Comparison of ENCODE assay signal across 13 cellular contexts in genomic region chr9:77981907-77982306, GRCh38. TPM values are rescaled to one million over a fixed set of nuclear protein-coding genes. Genes with fewer than 3 reads are reported as not detected.
A peak's percentile ranks its signal among the peaks of the same experiment; 100 is the strongest.
DNase-seq lines count a peak whose midpoint lies in the region; ATAC-seq, FAIRE-seq and TF ChIP-seq lines count a peak whose summit lies in the region.
"Had no signal": no experiment of that assay in that cellular context is flagged by ENCODE, and none has a peak within 500 bp of the region (broad histone marks: within the 10 kb centered on the region; RNA-seq: fewer than 3 reads in every experiment).

No MANE protein-coding gene starts in this region.

- 89 to 90% methylated on average over 1 of the region's 1 CpG for WGBS in pancreas, 2 donors

- in situ Hi-C loops in G401 (cut with HindIII; ENCODE audit: low sequenced_read_pairs), result no loop called here

- no peaks in the 10 kb centered on the region for H3K9me3 Mint-ChIP-seq in activated T-helper 17 cell treated with anti-CD3 and anti-CD28 coated beads, Interleukin-2, amount 50 U/mL, for 72 hours

- no peaks in the 10 kb centered on the region for H3K36me3 Mint-ChIP-seq in activated T-helper 17 cell treated with anti-CD3 and anti-CD28 coated beads, Interleukin-2, amount 50 U/mL, for 72 hours (ENCODE audit: low read depth)

- peak overlapping the region; percentile 81 for H3K4me2 ChIP-seq in keratinocyte (ENCODE audit: control insufficient read depth, extremely low read depth, insufficient read depth, low read depth, low read length)

- dilution Hi-C loops in keratinocyte (cut with MboI; ENCODE audit: extremely low pct_ligation_motif_present, low sequenced_read_pairs), result no loop called here

- H3K27me3 Mint-ChIP-seq in activated T-helper 17 cell treated with anti-CD3 and anti-CD28 coated beads, Interleukin-2, amount 50 U/mL, for 72 hours, result no peaks in the 10 kb centered on the region

- H3K4me1 ChIP-seq in cardiac muscle cell (ENCODE audit: low read depth), result peaks cover 20% of the 10 kb centered on the region
- H3K4me1 ChIP-seq in keratinocyte (ENCODE audit: control insufficient read depth, extremely low read depth, insufficient read depth, low read length), result peaks cover 47% of the 10 kb centered on the region
- peaks cover 16 to 46% (median 30%) of the 10 kb centered on the region in 3 donors for H3K4me1 ChIP-seq in pancreas

- peak overlapping the region; percentile 31 for H2AFZ ChIP-seq in keratinocyte (ENCODE audit: control insufficient read depth, low read length)

- H3K36me3 ChIP-seq in cardiac muscle cell (no peaks in the 10 kb centered on the region), keratinocyte (ENCODE audit: control insufficient read depth in 2 of 2, extremely low read depth in 1 of 2, insufficient read depth in 2 of 2, low read length in 2 of 2) (no peaks in the 10 kb centered on the region), pancreas (no peaks in the 10 kb centered on the region)

- H3K27me3 ChIP-seq in cardiac muscle cell (no peaks in the 10 kb centered on the region), keratinocyte (ENCODE audit: control insufficient read depth, extremely low read depth, insufficient read depth, low read length) (no peaks in the 10 kb centered on the region), pancreas (no peaks in the 10 kb centered on the region)

- ATAC-seq in left cardiac atrium (no peak), pancreas (no peak)
- ATAC-seq in activated T-helper 17 cell treated with anti-CD3 and anti-CD28 coated beads, Interleukin-2, amount 50 U/mL, for 72 hours (replicated peaks), result no peak
- ATAC-seq: Panc1 had no signal

- TF ChIP-seq CTCF in cardiac muscle cell (IDR thresholded peaks at IDR 0.05; ENCODE audit: low read depth, low read length), result no peak
- TF ChIP-seq CTCF in keratinocyte (optimal IDR thresholded peaks at IDR 0.05 in 1 of 3, IDR thresholded peaks at IDR 0.05 in 1 of 3, conservative IDR thresholded peaks at IDR 0.05 in 1 of 3; ENCODE audit: extremely low read depth in 1 of 3, insufficient read depth in 2 of 3, low read length in 3 of 3), result no peak
- TF ChIP-seq CTCF in pancreas (IDR thresholded peaks at IDR 0.05), result no peak

- no peak for DNase-seq in cardiac muscle cell (ENCODE audit: low read depth in 1 of 2, low spot score in 1 of 2)
- DNase-seq in left cardiac atrium, result no peak
- DNase-seq in keratinocyte (ENCODE audit: low read depth, low spot score), result no peak
- DNase-seq in pancreas, result no peak
- no peak for DNase-seq in NCI-H1417 (lab: John Stamatoyannopoulos, UW)
- DNase-seq in NCI-H1694 treated with DMSO at 0.1 percent for 48 hours (lab: John Stamatoyannopoulos, UW), result no peak
- no peak for DNase-seq in G401 (ENCODE audit: low spot score)
- DNase-seq: DMS 273 treated with DMSO at 0.1 percent for 48 hours, NCI-H2029 treated with DMSO at 0.1 percent for 48 hours, SW 1271 had no signal

- no peaks in the 10 kb centered on the region for H4K20me1 ChIP-seq in keratinocyte (ENCODE audit: control insufficient read depth, extremely low read depth, insufficient read depth, low read length)

- H3K79me2 ChIP-seq in keratinocyte (ENCODE audit: control insufficient read depth, insufficient read depth, low read length), result peaks cover 49% of the 10 kb centered on the region

- intact Hi-C loops in left cardiac atrium (cut with DNase I), result no loop called here
- intact Hi-C loops in pancreas (cut with DNase I), result no loop called here

- no peak overlapping the region for H3K27ac Mint-ChIP-seq in activated T-helper 17 cell treated with anti-CD3 and anti-CD28 coated beads, Interleukin-2, amount 50 U/mL, for 72 hours

- H3K4me1 Mint-ChIP-seq in activated T-helper 17 cell treated with anti-CD3 and anti-CD28 coated beads, Interleukin-2, amount 50 U/mL, for 72 hours, result peaks cover 57% of the 10 kb centered on the region

- H3K9me1 ChIP-seq in keratinocyte (ENCODE audit: control insufficient read depth, extremely low read depth, insufficient read depth, low read length), result no peaks in the 10 kb centered on the region

- H3K9me3 ChIP-seq in cardiac muscle cell (ENCODE audit: low read depth) (no peaks in the 10 kb centered on the region), keratinocyte (ENCODE audit: control insufficient read depth, low read depth, low read length) (no peaks in the 10 kb centered on the region), pancreas (no peaks in the 10 kb centered on the region)

- H3K27ac ChIP-seq in cardiac muscle cell, result peak overlapping the region; percentile 73
- peak overlapping the region; percentile 76 for H3K27ac ChIP-seq in keratinocyte (ENCODE audit: control insufficient read depth, insufficient read depth, low read length)
- peak overlapping the region in 2 of 4 donors; percentile 6 to 15 for H3K27ac ChIP-seq in pancreas

- peak overlapping the region; percentile 8 for H3K4me3 Mint-ChIP-seq in activated T-helper 17 cell treated with anti-CD3 and anti-CD28 coated beads, Interleukin-2, amount 50 U/mL, for 72 hours

- H3K4me3 ChIP-seq in cardiac muscle cell (no peak overlapping the region), keratinocyte (ENCODE audit: control insufficient read depth in 2 of 3, extremely low read depth in 1 of 3, insufficient read depth in 2 of 3, low read depth in 1 of 3, low read length in 3 of 3) (peak overlapping the region in 2 of 3 experiments; percentile 32 to 47), pancreas (no peak overlapping the region)

- FAIRE-seq in keratinocyte (lab: Jason Lieb, UNC), result no peak
- FAIRE-seq in pancreas (lab: Jason Lieb, UNC), result no peak
- FAIRE-seq: GM18507 had no signal

- H3K9ac ChIP-seq in keratinocyte (ENCODE audit: control insufficient read depth, extremely low read depth, insufficient read depth, low read length), result peak overlapping the region; percentile 36

RNA-seq across cellular contexts. Expression of gene GNAQ, which starts 49.7 kb away (rescaled TPM):
- total RNA-seq in cardiac muscle cell (28.4 and 32.8 TPM in 2 replicates), left cardiac atrium (10 to 100 TPM; 20.9 to 27.8 TPM), pancreas (10 to 100 TPM; 17.1 to 33.8 (median 21.1) TPM)
- polyA plus RNA-seq in cardiac muscle cell (21.1 and 32.4 TPM in 2 replicates), keratinocyte (47.3 to 64.3 TPM (median 54.6 TPM) in 3 replicates), pancreas (10 to 100 TPM in 1 of 2 donors, 1 to 10 TPM in 1; 6.7 to 12.5 TPM)
- total RNA-seq in activated T-helper 17 cell treated with anti-CD3 and anti-CD28 coated beads, Interleukin-2, amount 50 U/mL, for 72 hours, result 10 to 100 TPM; 12.8 to 18.5 TPM
- polyA plus RNA-seq in keratinocyte (2011; ENCODE audit: low read depth), result 10.2 TPM
- 66.9 and 119 TPM in 2 replicates for polyA plus RNA-seq in keratinocyte (2011; cell fraction: cytosol; rRNA removed)
- polyA plus RNA-seq in keratinocyte (2011; cell fraction: nucleus; rRNA removed), result 90.1 and 105 TPM in 2 replicates
- 16.3 and 33.8 TPM in 2 replicates for polyA plus RNA-seq in keratinocyte (2012; ENCODE audit: low replicate concordance)
- polyA minus RNA-seq in keratinocyte, result 19.6 to 213 TPM (median 101 TPM) in 3 replicates
- 31.7 TPM for polyA minus RNA-seq in keratinocyte (2011; cell fraction: cytosol; rRNA and poly(A)+ RNA removed)
- 28.4 and 76.1 TPM in 2 replicates for polyA minus RNA-seq in keratinocyte (2011; cell fraction: nucleus; rRNA and poly(A)+ RNA removed)
- 17.8 and 24.5 TPM in 2 replicates for total RNA-seq in G401 (2014; rRNA removed; shearing (Covaris generic))

Comparison
In these comparisons a context has a peak if more than half of its experiments do, and no peak if none do; other contexts are left out.
1. H3K4me3 ChIP-seq: peak in keratinocyte (2 of 3); none in cardiac muscle cell (single experiment) and pancreas (0 of 4).